ENCODE assay signal across 12 cellular contexts in genomic region chr1:151944110-151944858, GRCh38. TPM values are rescaled to one million over a fixed set of nuclear protein-coding genes. Genes with fewer than 3 reads are reported as not detected.
DNase-seq lines count a peak whose midpoint lies in the region; TF ChIP-seq lines count a peak whose summit lies in the region.
"Had no signal": no experiment of that assay in that cellular context is flagged by ENCODE, and none has a peak within 500 bp of the region (broad histone marks: within the 10 kb centered on the region; RNA-seq: fewer than 3 reads in every experiment).

No MANE protein-coding gene starts in this region.

- DNase-seq in activated naive CD8-positive, alpha-beta T cell treated with anti-CD3 and anti-CD28 coated beads for 36 hours = no peak
- no peak for DNase-seq in breast epithelium (ENCODE audit: low spot score in 2 of 2)
- no peak for DNase-seq in mesendoderm
- DNase-seq in uterus = no peak
- no peak for DNase-seq in SW480 (ENCODE audit: low spot score)
- no peak for DNase-seq in brain microvascular endothelial cell
- no peak for DNase-seq in SHP77 (lab: John Stamatoyannopoulos, UW)
- DNase-seq: occipital lobe had no signal

- H3K36me3 ChIP-seq in breast epithelium (no peaks in the 10 kb centered on the region), mesendoderm (ENCODE audit: control insufficient read depth, insufficient read depth, low read length) (no peaks in the 10 kb centered on the region), uterus (no peaks in the 10 kb centered on the region), brain microvascular endothelial cell (replicated peaks) (no peaks in the 10 kb centered on the region)
- H3K36me3 ChIP-seq: BLaER1 had no signal

- H3K36me3 Mint-ChIP-seq in activated naive CD8-positive, alpha-beta T cell = peaks cover 3% of the 10 kb centered on the region
- no peaks in the 10 kb centered on the region for H3K36me3 Mint-ChIP-seq in activated naive CD8-positive, alpha-beta T cell treated with anti-CD3 and anti-CD28 coated beads for 36 hours

- H3K9me3 Mint-ChIP-seq in activated naive CD8-positive, alpha-beta T cell (ENCODE audit: low read depth) = no peaks in the 10 kb centered on the region
- H3K9me3 Mint-ChIP-seq in activated naive CD8-positive, alpha-beta T cell treated with anti-CD3 and anti-CD28 coated beads for 36 hours = no peaks in the 10 kb centered on the region

- no peak overlapping the region for H3K4me3 ChIP-seq in breast epithelium
- no peak overlapping the region for H3K4me3 ChIP-seq in mesendoderm (ENCODE audit: low read length)
- H3K4me3 ChIP-seq in uterus = no peak overlapping the region
- no peak overlapping the region for H3K4me3 ChIP-seq in brain microvascular endothelial cell (ENCODE audit: low read depth, low read length)
- H3K4me3 ChIP-seq: BLaER1, SK-N-MC had no signal

- peak overlapping the region; percentile 8 for H3K27ac Mint-ChIP-seq in activated naive CD8-positive, alpha-beta T cell
- H3K27ac Mint-ChIP-seq in activated naive CD8-positive, alpha-beta T cell treated with anti-CD3 and anti-CD28 coated beads for 36 hours = no peak overlapping the region

- TF ChIP-seq CTCF in breast epithelium (IDR thresholded peaks at IDR 0.05) = no peak
- TF ChIP-seq CTCF in uterus (IDR thresholded peaks at IDR 0.05) = no peak
- TF ChIP-seq CTCF in brain microvascular endothelial cell (IDR thresholded peaks at IDR 0.05; ENCODE audit: low read depth, low read length, missing control alignments) = no peak

- no peak overlapping the region for H3K4me2 ChIP-seq in mesendoderm (ENCODE audit: low read length)
- H3K4me2 ChIP-seq: BLaER1, KMS-11 had no signal

- H3K4me3 Mint-ChIP-seq in activated naive CD8-positive, alpha-beta T cell = no peak overlapping the region
- no peak overlapping the region for H3K4me3 Mint-ChIP-seq in activated naive CD8-positive, alpha-beta T cell treated with anti-CD3 and anti-CD28 coated beads for 36 hours

- no peak overlapping the region for H2BK5ac ChIP-seq in mesendoderm (ENCODE audit: low read length)

- no peak overlapping the region for H3K18ac ChIP-seq in mesendoderm (ENCODE audit: low read length)

- H3K23ac ChIP-seq in mesendoderm (ENCODE audit: low read length) = no peak overlapping the region

- H3K4ac ChIP-seq in mesendoderm (ENCODE audit: low read depth, low read length) = no peak overlapping the region

- no peaks in the 10 kb centered on the region for H3K27me3 Mint-ChIP-seq in activated naive CD8-positive, alpha-beta T cell
- no peaks in the 10 kb centered on the region for H3K27me3 Mint-ChIP-seq in activated naive CD8-positive, alpha-beta T cell treated with anti-CD3 and anti-CD28 coated beads for 36 hours

- peak overlapping the region; percentile 32 for H2AK5ac ChIP-seq in mesendoderm (ENCODE audit: low read length)

- TF ChIP-seq POLR2A in breast epithelium (IDR thresholded peaks at IDR 0.05) (no peak), uterus (IDR thresholded peaks at IDR 0.05) (no peak)

- H3K79me2 ChIP-seq in mesendoderm (ENCODE audit: control insufficient read depth, insufficient read depth, low read length) = no peaks in the 10 kb centered on the region

- in situ Hi-C loops in brain microvascular endothelial cell (cut with HindIII; ENCODE audit: low pct_ligation_motif_present, low sequenced_read_pairs) = no loop called here

- no peak overlapping the region for H2BK120ac ChIP-seq in mesendoderm (ENCODE audit: low read depth, low read length)

- H3K56ac ChIP-seq in mesendoderm (ENCODE audit: low read length) = no peak overlapping the region

- H4K8ac ChIP-seq in mesendoderm (ENCODE audit: low read depth, low read length) = no peak overlapping the region

- WGBS in mesendoderm (ENCODE audit: extremely low coverage, insufficient coverage, low lambda C conversion rate) = no CpG with 5 or more reads among the region's 7 CpGs

- H3K9me3 ChIP-seq in breast epithelium (no peaks in the 10 kb centered on the region), uterus (no peaks in the 10 kb centered on the region)
- H3K9me3 ChIP-seq: BLaER1 had no signal

- intact Hi-C loops in breast epithelium (cut with DNase I; ENCODE audit: low total_unique reads) = no loop called here
- intact Hi-C loops in uterus (cut with DNase I; ENCODE audit: low total_unique reads) = no loop called here

- H3K27me3 ChIP-seq in breast epithelium = no peaks in the 10 kb centered on the region
- no peaks in the 10 kb centered on the region for H3K27me3 ChIP-seq in mesendoderm (ENCODE audit: insufficient read depth, low read length, poor library complexity)
- no peaks in the 10 kb centered on the region for H3K27me3 ChIP-seq in uterus
- H3K27me3 ChIP-seq in brain microvascular endothelial cell (replicated peaks) = no peaks in the 10 kb centered on the region
- H3K27me3 ChIP-seq: BLaER1 had no signal

- no peak overlapping the region for H4K5ac ChIP-seq in mesendoderm (ENCODE audit: low read length)

- H3K4me1 Mint-ChIP-seq in activated naive CD8-positive, alpha-beta T cell (ENCODE audit: low read depth) = peaks cover 50% of the 10 kb centered on the region
- peaks cover 43% of the 10 kb centered on the region for H3K4me1 Mint-ChIP-seq in activated naive CD8-positive, alpha-beta T cell treated with anti-CD3 and anti-CD28 coated beads for 36 hours

- H2BK15ac ChIP-seq in mesendoderm (replicated peaks; ENCODE audit: low read depth) = no peak overlapping the region

- H3K9ac ChIP-seq in mesendoderm (ENCODE audit: low read length) = no peak overlapping the region
- H3K9ac ChIP-seq: BLaER1, KMS-11 had no signal

- H3K79me1 ChIP-seq in mesendoderm (ENCODE audit: low read length) = no peaks in the 10 kb centered on the region

- peak overlapping the region; percentile 76 to 90 for H3K27ac ChIP-seq in breast epithelium
- no peak overlapping the region for H3K27ac ChIP-seq in mesendoderm (ENCODE audit: low read depth, low read length)
- peak overlapping the region; percentile 43 to 54 for H3K27ac ChIP-seq in uterus
- H3K27ac ChIP-seq in brain microvascular endothelial cell = no peak overlapping the region
- H3K27ac ChIP-seq: BLaER1, KMS-11, SK-N-MC had no signal

- H3K4me1 ChIP-seq in breast epithelium (peaks cover 5 to 7% of the 10 kb centered on the region in 2 donors), mesendoderm (ENCODE audit: control insufficient read depth, low read depth, low read length) (no peaks in the 10 kb centered on the region), uterus (no peaks in the 10 kb centered on the region)

RNA-seq across cellular contexts. Expression of gene THEM4, which starts 35.0 kb away (rescaled TPM):
- total RNA-seq in activated naive CD8-positive, alpha-beta T cell treated with anti-CD3 and anti-CD28 coated beads for 36 hours = 10 to 100 TPM; 32.9 to 34.2 TPM
- total RNA-seq in breast epithelium (10 to 100 TPM; 21.6 to 23.7 (median 22.2) TPM), uterus (10 to 100 TPM; 11.5 to 56.4 (median 18.3) TPM)
- polyA plus RNA-seq in mesendoderm (2013, experiment 1 of 2) = 8.5 TPM
- polyA plus RNA-seq in mesendoderm (2013, experiment 2 of 2) = 8.4 TPM

RNA-seq across cellular contexts. Expression of gene S100A10, which starts 49.4 kb away (rescaled TPM):
- 100 to 1,000 TPM; 225 to 235 TPM for total RNA-seq in activated naive CD8-positive, alpha-beta T cell treated with anti-CD3 and anti-CD28 coated beads for 36 hours
- 100 to 1,000 TPM in 1 of 3 donors, 10 to 100 TPM in 2; 70.4 to 156 (median 84.9) TPM for total RNA-seq in breast epithelium
- 181 TPM for polyA plus RNA-seq in mesendoderm (2013, experiment 1 of 2)
- 187 TPM for polyA plus RNA-seq in mesendoderm (2013, experiment 2 of 2)
- 100 to 1,000 TPM in 1 of 4 donors, 10 to 100 TPM in 3; 21.8 to 189 (median 34.6) TPM for total RNA-seq in uterus

Comparison
In these comparisons a context has a peak if more than half of its experiments do, and no peak if none do; other contexts are left out.
1. H3K27ac ChIP-seq: peak in breast epithelium (2 of 2) and uterus (2 of 2); none in mesendoderm (single experiment) and brain microvascular endothelial cell (single experiment).